In genomic region chr13:48975926-48976676, GRCh38 we compare ENCODE assay signal across 1 cellular context.
TF ChIP-seq lines count a peak whose summit lies in the region.

No MANE protein-coding gene starts in this region.

TF ChIP-seq in H1, 55 proteins besides CTCF, POLR2A, EP300 and RAD21 (continued from another document):
- TF ChIP-seq, protein P1, sequence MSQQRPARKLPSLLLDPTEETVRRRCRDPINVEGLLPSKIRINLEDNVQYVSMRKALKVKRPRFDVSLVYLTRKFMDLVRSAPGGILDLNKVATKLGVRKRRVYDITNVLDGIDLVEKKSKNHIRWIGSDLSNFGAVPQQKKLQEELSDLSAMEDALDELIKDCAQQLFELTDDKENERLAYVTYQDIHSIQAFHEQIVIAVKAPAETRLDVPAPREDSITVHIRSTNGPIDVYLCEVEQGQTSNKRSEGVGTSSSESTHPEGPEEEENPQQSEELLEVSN (IDR thresholded peaks at IDR 0.05), result peak; percentile 39; the same call in 1 of the 2 replicates
- TF ChIP-seq MAFK (IDR thresholded peaks at IDR 0.05; ENCODE audit: low read depth, low read length), result no peak
- 0 out of 2 replicates have a peak, but pooled peaks have one; percentile 80 for TF ChIP-seq YY1 (IDR thresholded peaks at IDR 0.05; ENCODE audit: low read depth, low read length)
- peak; percentile 82; the same call in 1 of the 2 replicates for TF ChIP-seq EGR1 (IDR thresholded peaks at IDR 0.05; ENCODE audit: borderline replicate concordance, low read depth, low read length)
- no peak for TF ChIP-seq FOSL1 (IDR thresholded peaks at IDR 0.05; ENCODE audit: insufficient read depth, low read depth, low read length)
- peak; percentile 63 for TF ChIP-seq ASH2L (IDR thresholded peaks at IDR 0.05; ENCODE audit: low read length)
- no peak for TF ChIP-seq ZNF274 (IDR thresholded peaks at IDR 0.05; ENCODE audit: borderline replicate concordance, extremely low read depth, low read length)
- peak; percentile 78 for TF ChIP-seq PHF8 (conservative IDR thresholded peaks at IDR 0.05; ENCODE audit: low read depth, low read length)
- no peak for TF ChIP-seq USF2 (IDR thresholded peaks at IDR 0.05; ENCODE audit: low read length)
- TF ChIP-seq TBP (IDR thresholded peaks at IDR 0.05; ENCODE audit: low read depth, low read length), result peak; percentile 33; the same call in 1 of the 2 replicates
